7 cellular contexts compared by ENCODE assay signal in genomic region chr5:8756498-8757084, GRCh38.
DNase-seq lines count a peak whose midpoint lies in the region; ATAC-seq and TF ChIP-seq lines count a peak whose summit lies in the region.

No MANE protein-coding gene starts in this region.

- H3K4me3 ChIP-seq in mesenchymal stem cell (ENCODE audit: insufficient read depth in 1 of 2, low read depth in 1 of 2, low read length in 2 of 2) = no peak overlapping the region

- H2AFZ ChIP-seq in mesenchymal stem cell (ENCODE audit: low read depth, low read length) = no peak overlapping the region

- H4K91ac ChIP-seq in mesenchymal stem cell (ENCODE audit: low read length) = no peak overlapping the region

- no peaks in the 10 kb centered on the region for H3K9me3 ChIP-seq in mesenchymal stem cell (ENCODE audit: control insufficient read depth, low read length)

- H3K27ac Mint-ChIP-seq in brain = no peak overlapping the region

- no peak overlapping the region for H3K18ac ChIP-seq in mesenchymal stem cell (ENCODE audit: low read depth in 1 of 2, low read length in 2 of 2)

- H3K4me2 ChIP-seq in mesenchymal stem cell (ENCODE audit: low read length, poor library complexity, severe bottlenecking) = no peak overlapping the region

- no peak overlapping the region for H4K8ac ChIP-seq in mesenchymal stem cell (ENCODE audit: low read length)

- H2BK12ac ChIP-seq in mesenchymal stem cell (ENCODE audit: low read length in 2 of 2) = peak overlapping the region in 1 of 2 experiments; percentile 54

- no peak overlapping the region for H3K27ac ChIP-seq in mesenchymal stem cell (ENCODE audit: low read length, poor library complexity, severe bottlenecking)

- H3K4me1 ChIP-seq in mesenchymal stem cell (ENCODE audit: control insufficient read depth, insufficient read depth, low read depth, low read length) = peaks cover 2% of the 10 kb centered on the region

- H3K14ac ChIP-seq in mesenchymal stem cell (ENCODE audit: low read length in 2 of 2) = no peak overlapping the region

- TF ChIP-seq CTCF in brain (conservative IDR thresholded peaks at IDR 0.05) = peak; percentile 57 to 72

- no peak overlapping the region for H3K23ac ChIP-seq in mesenchymal stem cell (ENCODE audit: low read length in 2 of 2)

- H2BK5ac ChIP-seq in mesenchymal stem cell (ENCODE audit: low read depth, low read length, poor library complexity, severe bottlenecking) = no peak overlapping the region

- H2AK5ac ChIP-seq in mesenchymal stem cell (ENCODE audit: low read length, severe bottlenecking) = no peak overlapping the region

- H3K9me3 Mint-ChIP-seq in brain = peaks cover 7 to 23% (median 13%) of the 10 kb centered on the region in 5 experiments

- ATAC-seq in HG03196 (IDR thresholded peaks at IDR 0.05; ENCODE audit: unreplicated experiment) = no peak
- no peak for ATAC-seq in GM19023 (IDR thresholded peaks at IDR 0.05; ENCODE audit: unreplicated experiment)

- H3K79me1 ChIP-seq in mesenchymal stem cell (replicated peaks; ENCODE audit: low read length, poor library complexity, severe bottlenecking) = no peaks in the 10 kb centered on the region

- no peaks in the 10 kb centered on the region for H3K36me3 ChIP-seq in mesenchymal stem cell (ENCODE audit: control insufficient read depth in 1 of 2, insufficient read depth in 2 of 2, low read depth in 1 of 2, low read length in 2 of 2)

- no peak overlapping the region for H3K9ac ChIP-seq in mesenchymal stem cell (ENCODE audit: low read length)

- no peak overlapping the region for H3K4ac ChIP-seq in mesenchymal stem cell (ENCODE audit: low read depth in 1 of 2, low read length in 2 of 2)

- no peaks in the 10 kb centered on the region for H3K27me3 ChIP-seq in mesenchymal stem cell (ENCODE audit: control insufficient read depth in 1 of 2, insufficient read depth in 1 of 2, low read length in 2 of 2)

- DNase-seq in GM19238 (ENCODE audit: insufficient read length, low spot score) (peak; percentile 2), NCI-H2029 (lab: John Stamatoyannopoulos, UW) (peak; percentile 9), mesenchymal stem cell (peak; percentile 65), NCI-H446 (lab: John Stamatoyannopoulos, UW) (no peak)

- no peak overlapping the region for H3K4me3 Mint-ChIP-seq in brain

- WGBS in mesenchymal stem cell = 0% methylated on average over 1 of the region's 2 CpGs

- no peak overlapping the region for H2BK15ac ChIP-seq in mesenchymal stem cell (ENCODE audit: low read depth, poor library complexity, severe bottlenecking)

- no peak overlapping the region for H2BK120ac ChIP-seq in mesenchymal stem cell (ENCODE audit: low read depth, low read length)

- peaks cover 15% of the 10 kb centered on the region for H3K4me1 Mint-ChIP-seq in brain

- H3K36me3 Mint-ChIP-seq in brain = no peaks in the 10 kb centered on the region

- H3K27me3 Mint-ChIP-seq in brain = peaks cover 3% of the 10 kb centered on the region

Comparison
In these comparisons a context has a peak if more than half of its experiments do, and no peak if none do; other contexts are left out.
1. DNase-seq: peak in GM19238 (single experiment), NCI-H2029 (single experiment) and mesenchymal stem cell (single experiment); none in NCI-H446 (0 of 2).